In the genomic region with DNA sequence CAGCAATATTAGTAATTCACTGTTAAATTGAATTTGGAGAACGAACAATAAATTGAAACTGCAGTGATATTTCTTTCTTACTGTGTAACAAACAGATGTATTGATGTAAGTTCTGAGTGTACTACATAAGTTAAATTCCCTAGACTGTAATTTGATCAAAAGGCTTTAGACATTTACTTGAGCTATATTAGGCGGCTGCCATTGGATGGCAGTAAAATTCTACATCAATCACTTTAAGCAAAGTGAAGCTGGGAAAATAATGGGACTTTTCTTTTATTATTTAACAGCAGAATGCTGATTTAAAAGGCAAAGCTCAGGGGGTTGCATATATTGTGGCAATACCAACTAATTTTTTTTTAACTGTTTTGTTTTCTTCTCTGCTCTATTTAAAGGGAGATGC, we compare ENCODE assay signal across 11 cellular contexts.
DNase-seq lines count a peak whose midpoint lies in the region; ATAC-seq, FAIRE-seq and TF ChIP-seq lines count a peak whose summit lies in the region.
"Had no signal": no experiment of that assay in that cellular context is flagged by ENCODE, and none has a peak within 500 bp of the region (broad histone marks: within the 10 kb centered on the region; RNA-seq: fewer than 3 reads in every experiment).

No MANE protein-coding gene starts in this region.

- no peaks in the 10 kb centered on the region for H3K9me3 ChIP-seq in cardiac muscle cell (ENCODE audit: low read depth)
- no peaks in the 10 kb centered on the region for H3K9me3 ChIP-seq in endothelial cell of umbilical vein (replicated peaks; ENCODE audit: control insufficient read depth, insufficient read depth, low read length)
- H3K9me3 ChIP-seq in sigmoid colon, result no peaks in the 10 kb centered on the region

- H3K79me2 ChIP-seq in endothelial cell of umbilical vein (ENCODE audit: control insufficient read depth, insufficient read depth, low read length), result no peaks in the 10 kb centered on the region

- TF ChIP-seq EP300 in sigmoid colon (IDR thresholded peaks at IDR 0.05), result no peak

- CTCF ChIA-PET in endothelial cell of umbilical vein (lab: Charles Lee), result interaction anchor here (0.6 to 2.6 kb wide), 27 partner anchors 9 to 1549 kb away, joined by 3 to 71 read pairs (median 4); no protein-coding TSS in a partner anchor

- H2AFZ ChIP-seq in endothelial cell of umbilical vein (ENCODE audit: low read depth, low read length), result no peak overlapping the region

- H4K20me1 ChIP-seq in endothelial cell of umbilical vein (replicated peaks; ENCODE audit: control insufficient read depth, extremely low read depth, insufficient read depth, low read length), result no peaks in the 10 kb centered on the region

- WGBS in sigmoid colon, 2 donors, result 46 to 67% methylated on average over 2 of the region's 2 CpGs

- TF ChIP-seq CTCF in cardiac muscle cell (IDR thresholded peaks at IDR 0.05; ENCODE audit: low read depth, low read length) (peak; percentile 47), endothelial cell of umbilical vein (IDR thresholded peaks at IDR 0.05; ENCODE audit: extremely low read depth in 1 of 2, insufficient read depth in 1 of 2, low read depth in 1 of 2, low read length in 2 of 2) (peak in 1 of 2 donors; percentile 31), sigmoid colon (IDR thresholded peaks at IDR 0.05) (peak in 1 of 4 experiments; percentile 24)

- ATAC-seq in Right ventricle myocardium inferior (no peak), GM19324 (IDR thresholded peaks at IDR 0.05; ENCODE audit: low FRiP score, unreplicated experiment) (no peak)

- DNase-seq in cardiac muscle cell (ENCODE audit: low read depth in 1 of 2, low spot score in 1 of 2), result peak; percentile 41 to 49
- no peak for DNase-seq in Right ventricle myocardium inferior (ENCODE audit: missing footprints)
- DNase-seq in NCI-H82 treated with DMSO at 0.1 percent for 48 hours (lab: John Stamatoyannopoulos, UW; ENCODE audit: unreplicated experiment), result peak; percentile 38
- peak; percentile 43 for DNase-seq in endothelial cell of umbilical vein (ENCODE audit: low read depth, low spot score)
- peak; percentile 46 for DNase-seq in superior temporal gyrus (ENCODE audit: extremely low spot score)
- DNase-seq in sigmoid colon, result no peak
- DNase-seq in stimulated activated CD4-positive, alpha-beta T cell treated with anti-CD3 and anti-CD28 coated beads, Interleukin-1b, Interleukin-23, amount 100 ng/mL, for 48 hours, result no peak
- DNase-seq: activated naive CD4-positive, alpha-beta T cell; CD4-positive, alpha-beta T cell had no signal

- no TSS peak for BruUV-seq in endothelial cell of umbilical vein (replicated peaks; lab: Mats Ljungman, UMichigan)

- no peak overlapping the region for H3K4me2 ChIP-seq in endothelial cell of umbilical vein (ENCODE audit: insufficient read depth, low read length)

- dilution Hi-C loops in endothelial cell of umbilical vein (cut with MboI; ENCODE audit: extremely low pct_ligation_motif_present, low sequenced_read_pairs), result no loop called here

- no peak for TF ChIP-seq POLR2A in endothelial cell of umbilical vein (IDR thresholded peaks at IDR 0.05; ENCODE audit: low read depth, low read length)
- TF ChIP-seq POLR2A in sigmoid colon (IDR thresholded peaks at IDR 0.05), result no peak

- H3K9ac ChIP-seq in endothelial cell of umbilical vein (replicated peaks; ENCODE audit: extremely low read depth, insufficient read depth, low read length), result no peak overlapping the region

- H3K4me1 ChIP-seq in cardiac muscle cell (ENCODE audit: low read depth) (peaks cover 7% of the 10 kb centered on the region), endothelial cell of umbilical vein (ENCODE audit: control insufficient read depth, extremely low read depth, insufficient read depth, low read length) (no peaks in the 10 kb centered on the region), sigmoid colon (peaks cover 0 to 11% (median 5%) of the 10 kb centered on the region in 4 donors)

- intact Hi-C loops in Right ventricle myocardium inferior (cut with DNase I), result loop anchor here (2.0 kb wide), 1 partner anchor 373 kb away; no protein-coding TSS in a partner anchor
- intact Hi-C loops in endothelial cell of umbilical vein (cut with micrococcal nuclease), result loop anchor here (1.0 to 10.0 kb wide), 3 partner anchors 374 to 1260 kb away; no protein-coding TSS in a partner anchor
- intact Hi-C loops in sigmoid colon (cut with DNase I), result loop anchor here (10.0 kb wide), 1 partner anchor 1257 kb away; no protein-coding TSS in a partner anchor

- H3K27me3 ChIP-seq in cardiac muscle cell (no peaks in the 10 kb centered on the region), endothelial cell of umbilical vein (ENCODE audit: control insufficient read depth in 2 of 2, insufficient read depth in 2 of 2, low read length in 2 of 2) (no peaks in the 10 kb centered on the region), sigmoid colon (no peaks in the 10 kb centered on the region)

- no peaks in the 10 kb centered on the region for H3K9me1 ChIP-seq in endothelial cell of umbilical vein (replicated peaks; ENCODE audit: control insufficient read depth, extremely low read depth, insufficient read depth, low read length)

- POLR2A ChIA-PET in endothelial cell of umbilical vein (lab: Charles Lee), result no interaction called here

- no peak overlapping the region for H3K4me3 ChIP-seq in cardiac muscle cell
- H3K4me3 ChIP-seq in endothelial cell of umbilical vein (replicated peaks in 1 of 3; ENCODE audit: insufficient read depth in 1 of 3, low read depth in 1 of 3, low read length in 3 of 3), result no peak overlapping the region
- H3K4me3 ChIP-seq in sigmoid colon, result no peak overlapping the region

- H3K36me3 ChIP-seq in cardiac muscle cell (no peaks in the 10 kb centered on the region), endothelial cell of umbilical vein (ENCODE audit: control insufficient read depth in 2 of 2, extremely low read depth in 1 of 2, insufficient read depth in 2 of 2, low read length in 2 of 2) (no peaks in the 10 kb centered on the region), sigmoid colon (no peaks in the 10 kb centered on the region)

- no peak for FAIRE-seq in endothelial cell of umbilical vein (lab: Jason Lieb, UNC)
- FAIRE-seq: H54 had no signal

- H3K27ac ChIP-seq in cardiac muscle cell (no peak overlapping the region), endothelial cell of umbilical vein (ENCODE audit: insufficient read depth, low read depth, low read length) (no peak overlapping the region), sigmoid colon (no peak overlapping the region)

TF ChIP-seq in endothelial cell of umbilical vein, 7 proteins besides CTCF, POLR2A, EP300 and RAD21:
- TF ChIP-seq GATA2 (IDR thresholded peaks at IDR 0.05; ENCODE audit: insufficient read depth, insufficient read length, low read depth, low read length), result no peak
- no peak for TF ChIP-seq EZH2 (IDR thresholded peaks at IDR 0.05; ENCODE audit: borderline replicate concordance, low read depth, low read length, severe bottlenecking)
- no peak for TF ChIP-seq POLR2AphosphoS5 (IDR thresholded peaks at IDR 0.05; ENCODE audit: insufficient read depth, low read depth, low read length)
- no peak for TF ChIP-seq MYC (IDR thresholded peaks at IDR 0.05; ENCODE audit: low read depth, low read length)
- TF ChIP-seq FOS (IDR thresholded peaks at IDR 0.05; ENCODE audit: borderline replicate concordance, insufficient read depth, low read length), result no peak
- TF ChIP-seq, protein P1, sequence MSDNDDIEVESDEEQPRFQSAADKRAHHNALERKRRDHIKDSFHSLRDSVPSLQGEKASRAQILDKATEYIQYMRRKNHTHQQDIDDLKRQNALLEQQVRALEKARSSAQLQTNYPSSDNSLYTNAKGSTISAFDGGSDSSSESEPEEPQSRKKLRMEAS (IDR thresholded peaks at IDR 0.05; ENCODE audit: insufficient read depth, insufficient read length), result no peak
- TF ChIP-seq JUN (IDR thresholded peaks at IDR 0.05; ENCODE audit: borderline replicate concordance, insufficient read depth, insufficient read length, low read depth), result no peak

Comparison
In these comparisons a context has a peak if more than half of its experiments do, and no peak if none do; other contexts are left out.
1. DNase-seq: peak in cardiac muscle cell (2 of 2), NCI-H82 treated with DMSO at 0.1 percent for 48 hours (single experiment), endothelial cell of umbilical vein (single experiment) and superior temporal gyrus (single experiment); none in Right ventricle myocardium inferior (single experiment), sigmoid colon (single experiment) and stimulated activated CD4-positive, alpha-beta T cell treated with anti-CD3 and anti-CD28 coated beads, Interleukin-1b, Interleukin-23, amount 100 ng/mL, for 48 hours (single experiment).